In genomic region chr1:87620807-87621206, GRCh38 we compare ENCODE assay signal across 30 cellular contexts.
"Had no signal": no experiment of that assay in that cellular context is flagged by ENCODE, and none has a peak within 500 bp of the region (broad histone marks: within the 10 kb centered on the region; RNA-seq: fewer than 3 reads in every experiment).

No MANE protein-coding gene starts in this region.

- ATAC-seq: activated CD8-positive, alpha-beta T cell treated with anti-CD3 and anti-CD28 coated beads for 36 hours; activated naive CD8-positive, alpha-beta T cell treated with anti-CD3 and anti-CD28 coated beads, Interleukin-2, amount 50 U/mL, for 24 hours; activated T-cell treated with anti-CD3 and anti-CD28 coated beads, Interleukin-2, amount 50 U/mL, for 4 hours had no signal

- H3K27ac ChIP-seq: ascending aorta, cardiac muscle cell, VCaP had no signal

- H3K9me3 ChIP-seq: ascending aorta had no signal

- H3K36me3 ChIP-seq: ascending aorta, cardiac muscle cell had no signal

- DNase-seq: activated B cell treated with CpG ODN at 0.5 μM for 24 hours; activated CD4-positive, alpha-beta memory T cell treated with anti-CD3 and anti-CD28 coated beads for 36 hours; activated CD4-positive, alpha-beta T cell treated with anti-CD3 and anti-CD28 coated beads for 4 hours; activated CD4-positive, alpha-beta T cell treated with anti-CD3 and anti-CD28 coated beads, Interleukin-2, amount 10 ng/mL, durations not matched to agents 24 days and 14 days; activated CD4-positive, alpha-beta T cell treated with anti-CD3 and anti-CD28 coated beads, Interleukin-2, amount 50 U/mL, for 1 hour; activated CD4-positive, alpha-beta T cell treated with anti-CD3 and anti-CD28 coated beads, Interleukin-2, amount 50 U/mL, for 4 hours; activated CD4-positive, CD25-positive, alpha-beta regulatory T cell treated with anti-CD3 and anti-CD28 coated beads, Interleukin-2, amount 50 U/mL, for 72 hours; activated CD8-positive, alpha-beta memory T cell treated with anti-CD3 and anti-CD28 coated beads, Interleukin-2, amount 50 U/mL, for 4 hours; activated CD8-positive, alpha-beta T cell treated with anti-CD3 and anti-CD28 coated beads for 36 hours; activated effector memory CD4-positive, alpha-beta T cell treated with Interleukin-2 at 50 U/mL for 16 hours; activated gamma-delta T cell; activated naive CD4-positive, alpha-beta T cell treated with anti-CD3 and anti-CD28 coated beads, Interleukin-2, amount 10 ng/mL, durations not matched to agents 7 days and 5 days; activated naive CD4-positive, alpha-beta T cell treated with Interleukin-2 at 50 U/mL for 16 hours; activated naive CD8-positive, alpha-beta T cell treated with anti-CD3 and anti-CD28 coated beads, Interleukin-2, amount 10 ng/mL, durations not matched to agents 7 days and 5 days; activated naive CD8-positive, alpha-beta T cell treated with anti-CD3 and anti-CD28 coated beads, Interleukin-2, amount 50 U/mL, for 24 hours; activated T-cell treated with anti-CD3 and anti-CD28 coated beads for 4 hours; activated T-cell treated with anti-CD3 and anti-CD28 coated beads, Interleukin-2, amount 50 U/mL, for 1 hour; activated T-cell treated with anti-CD3 and anti-CD28 coated beads, Interleukin-2, amount 50 U/mL, for 4 hours; amygdala; anterior cingulate cortex; caudate nucleus; cerebellar nuclear complex; T-helper 1 cell; T-helper 2 cell; T-helper 9 cell had no signal

- FAIRE-seq: bronchial epithelial cell, TTC549 had no signal

- H3K4me1 ChIP-seq: ascending aorta had no signal

- H3K4me3 ChIP-seq: ascending aorta, cardiac muscle cell had no signal

- H3K27me3 ChIP-seq: ascending aorta, cardiac muscle cell had no signal
